Comparison of ENCODE assay signal across 12 cellular contexts in genomic region chr3:115937054-115937453, GRCh38.
DNase-seq lines count a peak whose midpoint lies in the region; ATAC-seq, FAIRE-seq and TF ChIP-seq lines count a peak whose summit lies in the region.
"Had no signal": no experiment of that assay in that cellular context is flagged by ENCODE, and none has a peak within 500 bp of the region (broad histone marks: within the 10 kb centered on the region; RNA-seq: fewer than 3 reads in every experiment).

No MANE protein-coding gene starts in this region.

- no peaks in the 10 kb centered on the region; the same call in 1 of the 2 replicates for H3K9me3 ChIP-seq in IMR-90 (ENCODE audit: control insufficient read depth, insufficient read depth, low read length)
- H3K9me3 ChIP-seq in GM12878 (replicated peaks; ENCODE audit: control insufficient read depth, insufficient read depth, low read length): no peaks in the 10 kb centered on the region
- H3K9me3 ChIP-seq in MG63: peaks cover 3% of the 10 kb centered on the region; the same call in 1 of the 2 replicates
- no peaks in the 10 kb centered on the region for H3K9me3 ChIP-seq in stomach

- no peak overlapping the region for H2BK15ac ChIP-seq in IMR-90 (ENCODE audit: low read depth, low read length)

- no peak overlapping the region for H3K4me3 Mint-ChIP-seq in osteocyte (ENCODE audit: unreplicated experiment)
- H3K4me3 Mint-ChIP-seq: brain had no signal

- DNase-seq in NCI-H82 (lab: John Stamatoyannopoulos, UW) (peak; percentile 16), NCI-H82 treated with DMSO at 0.1 percent for 48 hours (lab: John Stamatoyannopoulos, UW; ENCODE audit: unreplicated experiment) (no peak), IMR-90 (no peak), GM12878 (ENCODE audit: low read depth, low spot score) (no peak), osteocyte (ENCODE audit: extremely low spot score, unreplicated experiment) (no peak), MG63 (no peak), NK-92 (lab: John Stamatoyannopoulos, UW; ENCODE audit: unreplicated experiment) (no peak), stomach (no peak)
- DNase-seq: activated T-cell treated with anti-CD3 and anti-CD28 coated beads, Interleukin-2, amount 50 U/mL, for 1 hour; Karpas-422; T-helper 9 cell had no signal

- H4K20me1 ChIP-seq in IMR-90 (ENCODE audit: insufficient read depth, low read length): no peaks in the 10 kb centered on the region
- H4K20me1 ChIP-seq in GM12878 (ENCODE audit: control insufficient read depth, insufficient read depth): no peaks in the 10 kb centered on the region

- H4K91ac ChIP-seq in IMR-90 (ENCODE audit: insufficient read depth, low read depth, low read length): no peak overlapping the region

- H3K27me3 ChIP-seq in IMR-90 (ENCODE audit: control insufficient read depth, insufficient read depth, low read length) (no peaks in the 10 kb centered on the region), GM12878 (replicated peaks in 1 of 2; ENCODE audit: control insufficient read depth in 2 of 2, insufficient read depth in 2 of 2, low read length in 1 of 2) (no peaks in the 10 kb centered on the region), MG63 (no peaks in the 10 kb centered on the region), stomach (no peaks in the 10 kb centered on the region)

- H3K14ac ChIP-seq in IMR-90 (replicated peaks; ENCODE audit: low read depth, low read length): no peak overlapping the region

- POLR2A ChIA-PET in IMR-90 (lab: Charles Lee; ENCODE audit: unreplicated experiment): no interaction called here
- POLR2A ChIA-PET in GM12878 (lab: Charles Lee): interaction anchor here (0.7 kb wide), 1 partner anchor 25 kb away, joined by 4 read pairs; no protein-coding TSS in a partner anchor

- H3K18ac ChIP-seq in IMR-90 (ENCODE audit: low read depth, low read length): no peak overlapping the region

- peaks cover 3% of the 10 kb centered on the region for H3K9me3 Mint-ChIP-seq in osteocyte (ENCODE audit: unreplicated experiment)

- no peaks in the 10 kb centered on the region for H3K79me1 ChIP-seq in IMR-90 (ENCODE audit: low read depth in 1 of 2, low read length in 2 of 2)

- WGBS in IMR-90 (ENCODE audit: extremely low coverage in 2 of 2, insufficient read length in 1 of 2), 2 experiments: no CpG with 5 or more reads among the region's 2 CpGs
- 8% methylated on average over 2 of the region's 2 CpGs for WGBS in GM12878 (ENCODE audit: insufficient coverage, insufficient replicate concordance, low lambda C conversion rate, missing lambda C conversion rate)
- 73 to 86% (median 79%) methylated on average over 2 of the region's 2 CpGs for WGBS in stomach, 5 donors

- FAIRE-seq in GM12878 (lab: Jason Lieb, UNC): no peak

- no peak for TF ChIP-seq EP300 in GM12878 (IDR thresholded peaks at IDR 0.05; ENCODE audit: borderline replicate concordance in 1 of 2, control insufficient read depth in 1 of 2, low read depth in 2 of 2, low read length in 2 of 2)
- TF ChIP-seq EP300 in stomach (IDR thresholded peaks at IDR 0.05): no peak

- H2AFZ ChIP-seq in IMR-90 (replicated peaks; ENCODE audit: low read length, poor library complexity): no peak overlapping the region
- no peak overlapping the region for H2AFZ ChIP-seq in GM12878 (ENCODE audit: control insufficient read depth, low read depth, low read length)

- no peak for TF ChIP-seq POLR2A in IMR-90 (IDR thresholded peaks at IDR 0.05; ENCODE audit: low read depth, low read length)
- no peak for TF ChIP-seq POLR2A in GM12878 (IDR thresholded peaks at IDR 0.05; ENCODE audit: low read depth, low read length)
- TF ChIP-seq POLR2A in stomach (IDR thresholded peaks at IDR 0.05): no peak

- no peaks in the 10 kb centered on the region for H3K36me3 Mint-ChIP-seq in osteocyte (ENCODE audit: unreplicated experiment)

- H3K27ac ChIP-seq in IMR-90 (ENCODE audit: insufficient read depth, low read length) (no peak overlapping the region), GM12878 (ENCODE audit: control insufficient read depth, insufficient read depth) (no peak overlapping the region), stomach (no peak overlapping the region)

- H3K36me3 ChIP-seq in IMR-90 (ENCODE audit: control insufficient read depth, insufficient read depth, low read length): no peaks in the 10 kb centered on the region
- H3K36me3 ChIP-seq in GM12878 (ENCODE audit: control insufficient read depth in 2 of 2, insufficient read depth in 2 of 2, low read length in 1 of 2): no peaks in the 10 kb centered on the region
- H3K36me3 ChIP-seq in MG63: no peaks in the 10 kb centered on the region
- no peaks in the 10 kb centered on the region for H3K36me3 ChIP-seq in stomach

- no peak overlapping the region for H3K4ac ChIP-seq in IMR-90 (ENCODE audit: low read depth, low read length)

- no peak overlapping the region for H2AK5ac ChIP-seq in IMR-90 (ENCODE audit: low read depth, low read length)

- TF ChIP-seq CTCF in IMR-90 (conservative IDR thresholded peaks at IDR 0.05; ENCODE audit: low read depth, low read length): peak; percentile 41
- peak; percentile 17 to 36 (median 35); a peak in 4 of 6 replicates for TF ChIP-seq CTCF in GM12878 (IDR thresholded peaks at IDR 0.05 in 2 of 3, conservative IDR thresholded peaks at IDR 0.05 in 1 of 3; ENCODE audit: control insufficient read depth in 2 of 3, extremely low read depth in 1 of 3, insufficient read depth in 1 of 3, low read depth in 3 of 3, low read length in 3 of 3)
- TF ChIP-seq CTCF in osteocyte (IDR thresholded peaks at IDR 0.05): peak; percentile 48
- no peak for TF ChIP-seq CTCF in stomach (IDR thresholded peaks at IDR 0.05)

- dilution Hi-C loops in IMR-90 (cut with HindIII; ENCODE audit: low sequenced_read_pairs, unreplicated experiment): no loop called here

- H2BK20ac ChIP-seq in IMR-90 (ENCODE audit: low read depth, low read length): no peak overlapping the region

- H3K4me3 ChIP-seq in IMR-90 (ENCODE audit: insufficient read depth, low read depth, low read length) (no peak overlapping the region), GM12878 (no peak overlapping the region), MG63 (no peak overlapping the region), stomach (no peak overlapping the region)

- H3K4me2 ChIP-seq in IMR-90 (ENCODE audit: low read depth, low read length) (no peak overlapping the region), GM12878 (ENCODE audit: control insufficient read depth, insufficient read depth) (no peak overlapping the region)

- H3K4me1 ChIP-seq in IMR-90 (ENCODE audit: control insufficient read depth, insufficient read depth, low read length): no peaks in the 10 kb centered on the region
- peaks cover 4% of the 10 kb centered on the region; the same call in 1 of the 2 replicates for H3K4me1 ChIP-seq in GM12878 (ENCODE audit: control insufficient read depth, insufficient read depth, low read length)
- no peaks in the 10 kb centered on the region for H3K4me1 ChIP-seq in stomach

- ATAC-seq in IMR-90 (ENCODE audit: low read depth) (peak; percentile 42; the same call in 1 of the 2 replicates), GM12878 (peak; percentile 52; the same call in 2 of the 3 replicates)

- CTCF ChIA-PET in IMR-90 (lab: Yijun Ruan, JAX) (interaction anchor here (0.7 to 1.4 kb wide), 3 partner anchors 14 to 464 kb away, joined by 3 to 7 read pairs (median 3); no protein-coding TSS in a partner anchor), GM12878 (lab: Yijun Ruan, JAX) (interaction anchor here (0.5 to 1.5 kb wide), 9 partner anchors 8 to 1542 kb away, joined by 3 to 4 read pairs (median 3); no protein-coding TSS in a partner anchor)

- SMC1A ChIA-PET in GM12878 (lab: Charles Lee; ENCODE audit: uncharacterized antibody, unreplicated experiment): interaction anchor here (1.6 kb wide), 1 partner anchor 80 kb away, joined by 3 read pairs; no protein-coding TSS in a partner anchor

- no peak overlapping the region for H2BK120ac ChIP-seq in IMR-90 (ENCODE audit: low read depth, low read length)

- no peaks in the 10 kb centered on the region for H3K9me1 ChIP-seq in IMR-90 (ENCODE audit: insufficient read depth, low read length)

- no peak overlapping the region for H3K27ac Mint-ChIP-seq in osteocyte (ENCODE audit: unreplicated experiment)
- H3K27ac Mint-ChIP-seq: brain had no signal

- H3K4me1 Mint-ChIP-seq in osteocyte (ENCODE audit: unreplicated experiment): no peaks in the 10 kb centered on the region

- in situ Hi-C loops in IMR-90 (cut with MboI; ENCODE audit: low sequenced_read_pairs): no loop called here
- in situ Hi-C loops in GM12878 (cut with MboI): no loop called here

- H2AK9ac ChIP-seq in IMR-90 (replicated peaks; ENCODE audit: low read depth, low read length, poor library complexity): no peak overlapping the region

- no peak overlapping the region for H2BK5ac ChIP-seq in IMR-90 (ENCODE audit: low read depth, low read length, poor library complexity, severe bottlenecking)

- peaks cover 24% of the 10 kb centered on the region for H3K27me3 Mint-ChIP-seq in osteocyte (ENCODE audit: unreplicated experiment)
- H3K27me3 Mint-ChIP-seq: brain had no signal

- no peak overlapping the region for H4K8ac ChIP-seq in IMR-90 (ENCODE audit: low read depth in 2 of 2, low read length in 2 of 2)

- H4K5ac ChIP-seq in IMR-90 (ENCODE audit: low read depth, low read length): no peak overlapping the region

- H3K9ac ChIP-seq in IMR-90 (ENCODE audit: low read depth, low read length) (no peak overlapping the region), GM12878 (ENCODE audit: control insufficient read depth, insufficient read depth, low read length) (no peak overlapping the region)

- intact Hi-C loops in IMR-90 (cut with micrococcal nuclease): no loop called here
- intact Hi-C loops in GM12878 (cut with micrococcal nuclease; ENCODE audit: unreplicated experiment): no loop called here
- intact Hi-C loops in stomach (cut with DNase I; ENCODE audit: low total_unique reads): no loop called here

- RAD21 ChIA-PET in GM12878 (lab: Charles Lee; ENCODE audit: unreplicated experiment): no interaction called here

- no peaks in the 10 kb centered on the region for H3K79me2 ChIP-seq in GM12878 (ENCODE audit: control insufficient read depth, insufficient read depth, low read length)

- no peak overlapping the region for H3K56ac ChIP-seq in IMR-90 (ENCODE audit: extremely low read depth, insufficient read depth, low read length)

- BruUV-seq in IMR-90 (replicated peaks; lab: Mats Ljungman, UMichigan): no TSS peak
- BruUV-seq in GM12878 (replicated peaks; lab: Mats Ljungman, UMichigan): no TSS peak

- H3K23ac ChIP-seq in IMR-90 (ENCODE audit: low read depth, low read length): no peak overlapping the region

- TF ChIP-seq RAD21 in IMR-90 (IDR thresholded peaks at IDR 0.05; ENCODE audit: low read length) (no peak), GM12878 (IDR thresholded peaks at IDR 0.05; ENCODE audit: insufficient read depth, low read depth, low read length) (no peak)

TF ChIP-seq in IMR-90, 13 proteins besides CTCF, POLR2A, EP300 and RAD21 (continues in another document):
- no peak for TF ChIP-seq CEBPB (IDR thresholded peaks at IDR 0.05; ENCODE audit: low read depth, low read length)
- no peak for TF ChIP-seq FOS (IDR thresholded peaks at IDR 0.05; ENCODE audit: low read depth, low read length)
- no peak for TF ChIP-seq RCOR1 (IDR thresholded peaks at IDR 0.05; ENCODE audit: insufficient replicate concordance, low read length)

TF ChIP-seq in GM12878, 131 proteins besides CTCF, POLR2A, EP300 and RAD21 (continues in another document):
- TF ChIP-seq GATAD2B (conservative IDR thresholded peaks at IDR 0.05; ENCODE audit: low read depth): no peak
- TF ChIP-seq BMI1 (IDR thresholded peaks at IDR 0.05; ENCODE audit: borderline replicate concordance): no peak

Comparison
In these comparisons a context has a peak if more than half of its experiments do, and no peak if none do; other contexts are left out.
1. CTCF ChIP-seq: peak in IMR-90 (single experiment), GM12878 (3 of 3) and osteocyte (single experiment); none in stomach (0 of 7).